ENCODE assay signal across 23 cellular contexts in genomic region chr16:62899737-62900136, GRCh38.
"Had no signal": no experiment of that assay in that cellular context is flagged by ENCODE, and none has a peak within 500 bp of the region (broad histone marks: within the 10 kb centered on the region; RNA-seq: fewer than 3 reads in every experiment).

No MANE protein-coding gene starts in this region.

- H3K4me1 ChIP-seq: colonic mucosa, esophagus muscularis mucosa, esophagus squamous epithelium, foreskin keratinocyte, gastrocnemius medialis, gastroesophageal sphincter, heart left ventricle, heart right ventricle had no signal

- H3K4me3 ChIP-seq: colonic mucosa, coronary artery, dorsolateral prefrontal cortex, esophagus muscularis mucosa, esophagus squamous epithelium, gastrocnemius medialis, gastroesophageal sphincter, heart left ventricle, heart right ventricle had no signal

- H3K9me3 ChIP-seq: colonic mucosa, esophagus muscularis mucosa, esophagus squamous epithelium, gastrocnemius medialis, gastroesophageal sphincter had no signal

- H3K27me3 ChIP-seq: colonic mucosa, dorsolateral prefrontal cortex, esophagus muscularis mucosa, esophagus squamous epithelium, foreskin keratinocyte, gastrocnemius medialis, gastroesophageal sphincter, heart left ventricle, heart right ventricle had no signal

- H3K36me3 ChIP-seq: colonic mucosa, esophagus muscularis mucosa, esophagus squamous epithelium, gastrocnemius medialis, gastroesophageal sphincter, heart left ventricle, heart right ventricle had no signal

- DNase-seq: colonic mucosa; cortex of kidney; dermis blood vessel endothelial cell; dorsolateral prefrontal cortex; effector CD4-positive, alpha-beta T cell; effector CD8-positive, alpha-beta T cell; effector memory CD4-positive, alpha-beta T cell; effector memory CD8-positive, alpha-beta T cell; endodermal cell; erythroblast; esophagus squamous epithelium; foreskin fibroblast; foreskin keratinocyte; foreskin melanocyte; gastrocnemius medialis; glutamatergic neuron; head of caudate nucleus; heart left ventricle; heart right ventricle had no signal

- H3K27ac ChIP-seq: colonic mucosa, coronary artery, dorsolateral prefrontal cortex, epithelial cell of prostate, esophagus muscularis mucosa, esophagus squamous epithelium, foreskin keratinocyte, gastrocnemius medialis, gastroesophageal sphincter, heart left ventricle, heart right ventricle had no signal
